Comparison of ENCODE assay signal across 8 cellular contexts in genomic region chr4:89438102-89438831, GRCh38.
DNase-seq lines count a peak whose midpoint lies in the region; ATAC-seq and TF ChIP-seq lines count a peak whose summit lies in the region.

No MANE protein-coding gene starts in this region.

- peak; percentile 8 for DNase-seq in AG09309 (ENCODE audit: low read depth)
- peak; percentile 66 for DNase-seq in RPMI7951 (ENCODE audit: low read depth)
- DNase-seq in activated T-helper 1 cell treated with anti-CD3 and anti-CD28 coated beads, Interleukin-2, amount 50 U/mL, for 16 hours (ENCODE audit: low read depth in 1 of 2, low spot score in 1 of 2) = peak; percentile 5 to 14
- DNase-seq in right atrium auricular region (ENCODE audit: low spot score) = peak; percentile 59
- DNase-seq in stimulated activated CD4-positive, alpha-beta T cell treated with anti-CD3 and anti-CD28 coated beads, Interleukin-2, amount 100 ng/mL, for 48 hours = peak; percentile 27 to 31
- no peak for DNase-seq in NCI-H2196 (lab: John Stamatoyannopoulos, UW; ENCODE audit: unreplicated experiment)

- no peaks in the 10 kb centered on the region for H3K9me3 ChIP-seq in right atrium auricular region

- no peaks in the 10 kb centered on the region for H3K27me3 ChIP-seq in right atrium auricular region

- ATAC-seq in GM18861 (IDR thresholded peaks at IDR 0.05; ENCODE audit: unreplicated experiment) = peak; percentile 64
- peak; percentile 59 for ATAC-seq in HG03159 (IDR thresholded peaks at IDR 0.05; ENCODE audit: unreplicated experiment)

- H3K36me3 ChIP-seq in right atrium auricular region = no peaks in the 10 kb centered on the region

- no peak overlapping the region for H3K27ac ChIP-seq in right atrium auricular region

- peak; percentile 46 for TF ChIP-seq CTCF in AG09309 (IDR thresholded peaks at IDR 0.05; ENCODE audit: control insufficient read depth, insufficient read depth, low read depth, low read length, missing control alignments)
- peak; percentile 32 to 46 for TF ChIP-seq CTCF in right atrium auricular region (IDR thresholded peaks at IDR 0.05)

- H3K4me1 ChIP-seq in right atrium auricular region = no peaks in the 10 kb centered on the region

- H3K4me3 ChIP-seq in AG09309 (ENCODE audit: control insufficient read depth, low read depth, low read length) (no peak overlapping the region), right atrium auricular region (no peak overlapping the region)
